8 cellular contexts compared by ENCODE assay signal in the genomic region with DNA sequence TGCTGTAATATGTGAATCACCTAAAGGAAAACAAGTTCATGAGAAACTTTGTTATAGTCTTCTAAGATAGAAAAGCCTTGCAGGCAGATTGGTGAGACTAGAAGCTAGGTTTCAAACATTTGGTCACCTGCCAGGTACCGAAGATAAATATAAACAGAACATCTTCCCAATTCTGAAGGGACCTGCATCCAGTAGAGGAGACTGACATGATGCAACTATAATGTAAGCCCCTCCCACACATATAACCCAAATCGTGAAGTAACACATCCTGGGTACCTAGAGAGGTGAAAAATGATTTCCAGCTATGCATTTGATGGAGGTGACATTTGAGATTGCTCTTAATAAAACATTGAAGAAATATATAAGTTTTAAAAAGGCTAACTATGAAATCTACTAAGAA.
"Had no signal": no experiment of that assay in that cellular context is flagged by ENCODE, and none has a peak within 500 bp of the region (broad histone marks: within the 10 kb centered on the region; RNA-seq: fewer than 3 reads in every experiment).

No MANE protein-coding gene starts in this region.

- ATAC-seq: HCT116 had no signal

- H3K9me3 ChIP-seq: HAP-1 had no signal

- H3K27ac Mint-ChIP-seq: HFFc6 had no signal

- FAIRE-seq: HTR-8/SVneo had no signal

- H3K4me3 ChIP-seq: HAP-1 had no signal

- H3K9me3 Mint-ChIP-seq: HFFc6 had no signal

- H3K4me3 Mint-ChIP-seq: HFFc6 had no signal

- H3K4me1 ChIP-seq: HAP-1 had no signal

- DNase-seq: GOT3, H7, HFFc6, IMR-90, KBM-7 had no signal
